In the genomic region with DNA sequence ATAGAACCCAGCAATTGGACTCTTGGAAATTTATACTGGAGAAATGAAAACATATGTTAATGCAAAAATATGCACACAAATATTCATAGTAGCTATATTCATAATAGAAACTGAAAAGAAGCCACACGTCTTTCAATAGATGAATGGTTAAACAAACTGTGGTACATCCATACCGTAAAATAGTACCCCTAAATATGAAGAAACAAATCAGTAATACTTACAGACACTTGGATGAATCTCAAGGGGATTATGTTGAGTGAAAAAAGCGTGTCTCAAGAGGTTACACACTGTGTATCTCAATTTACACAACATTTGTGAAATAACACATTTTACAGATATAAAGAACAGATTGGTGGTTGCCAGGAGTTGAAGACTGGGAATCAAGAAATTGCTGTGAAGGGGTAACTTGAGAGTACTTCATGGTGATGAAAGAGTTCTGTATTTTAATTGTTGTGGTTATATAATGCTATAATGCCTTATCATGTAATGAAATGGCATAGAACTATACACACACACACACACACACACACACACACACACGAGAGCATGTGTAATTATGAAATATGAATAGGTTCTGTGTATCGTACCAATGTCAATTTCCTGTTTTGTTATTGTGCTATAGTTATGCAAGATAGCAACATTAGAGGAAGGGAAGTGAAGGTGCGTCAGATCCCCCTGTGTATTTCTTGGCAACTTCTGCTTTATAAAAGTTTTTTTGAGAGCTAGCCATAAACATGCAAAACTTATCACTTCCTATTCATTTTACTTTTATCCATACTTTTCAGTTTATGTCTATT, we compare ENCODE assay signal across 22 cellular contexts.
DNase-seq lines count a peak whose midpoint lies in the region; ATAC-seq and TF ChIP-seq lines count a peak whose summit lies in the region.
"Had no signal": no experiment of that assay in that cellular context is flagged by ENCODE, and none has a peak within 500 bp of the region (broad histone marks: within the 10 kb centered on the region; RNA-seq: fewer than 3 reads in every experiment).

No MANE protein-coding gene starts in this region.

- H3K36me3 ChIP-seq in upper lobe of right lung (no peaks in the 10 kb centered on the region), hepatocyte (replicated peaks; ENCODE audit: insufficient read depth, low read depth) (no peaks in the 10 kb centered on the region)
- H3K36me3 ChIP-seq: esophagus muscularis mucosa, HAP-1, Peyer's patch, tibial nerve had no signal

- TF ChIP-seq CTCF in upper lobe of right lung (IDR thresholded peaks at IDR 0.05) = no peak
- no peak for TF ChIP-seq CTCF in GM20000 (IDR thresholded peaks at IDR 0.05; ENCODE audit: extremely low read depth, missing control alignments)
- TF ChIP-seq CTCF in hepatocyte (IDR thresholded peaks at IDR 0.05; ENCODE audit: poor library complexity) = no peak
- no peak for TF ChIP-seq CTCF in foreskin fibroblast (IDR thresholded peaks at IDR 0.05; ENCODE audit: low read depth, low read length)

- H3K9me3 ChIP-seq in upper lobe of right lung (peaks cover 5% of the 10 kb centered on the region), hepatocyte (ENCODE audit: low read depth) (no peaks in the 10 kb centered on the region)
- H3K9me3 ChIP-seq: esophagus muscularis mucosa, HAP-1, Peyer's patch had no signal

- H4K20me1 ChIP-seq in hepatocyte (ENCODE audit: insufficient read depth, poor library complexity, severe bottlenecking) = no peaks in the 10 kb centered on the region

- WGBS in hepatocyte (ENCODE audit: low lambda C conversion rate, missing lambda C conversion rate) = 92% methylated on average over 6 of the region's 6 CpGs

- H2AFZ ChIP-seq in hepatocyte = no peak overlapping the region

- ATAC-seq in upper lobe of right lung = peak; percentile 83

- H3K27me3 ChIP-seq in upper lobe of right lung (no peaks in the 10 kb centered on the region), hepatocyte (no peaks in the 10 kb centered on the region)
- H3K27me3 ChIP-seq: esophagus muscularis mucosa, Peyer's patch, tibial nerve had no signal

- DNase-seq in NCI-H2171 treated with DMSO at 0.1 percent for 48 hours (lab: John Stamatoyannopoulos, UW) (peak; percentile 29), NCI-H2171 (lab: John Stamatoyannopoulos, UW) (no peak), SKM-1 treated with dmso at 0.1 percent for 144 hours (lab: John Stamatoyannopoulos, UW; ENCODE audit: unreplicated experiment) (peak; percentile 43), germinal center (ENCODE audit: low spot score) (peak; percentile 25), upper lobe of right lung (no peak), GM20000 (ENCODE audit: low spot score) (no peak), hepatocyte (ENCODE audit: low spot score) (no peak), foreskin fibroblast (no peak)
- DNase-seq: 8988T; activated CD4-positive, CD25-positive, alpha-beta regulatory T cell; activated gamma-delta T cell; aorta; hippocampal formation; kidney glomerular epithelial cell; NCI-H1105 treated with DMSO at 0.1 percent for 48 hours; NCI-H524; stimulated activated CD4-positive, alpha-beta T cell treated with anti-CD3 and anti-CD28 coated beads, Interleukin-4, amount 100 ng/mL, for 4 hours had no signal

- no peaks in the 10 kb centered on the region for H3K9me2 ChIP-seq in hepatocyte (replicated peaks; ENCODE audit: insufficient read depth)

- no peaks in the 10 kb centered on the region for H3K79me2 ChIP-seq in hepatocyte

- H3K4me1 ChIP-seq in upper lobe of right lung = no peaks in the 10 kb centered on the region
- no peaks in the 10 kb centered on the region for H3K4me1 ChIP-seq in hepatocyte (ENCODE audit: insufficient read depth)
- H3K4me1 ChIP-seq: esophagus muscularis mucosa, HAP-1, Peyer's patch, tibial nerve had no signal

- intact Hi-C loops in upper lobe of right lung (cut with DNase I) = no loop called here

- H3K27ac ChIP-seq in upper lobe of right lung (no peak overlapping the region), hepatocyte (no peak overlapping the region)
- H3K27ac ChIP-seq: coronary artery, esophagus muscularis mucosa, Peyer's patch, tibial nerve had no signal

- H3K4me2 ChIP-seq in hepatocyte = no peak overlapping the region

- H3K4me3 ChIP-seq in upper lobe of right lung (no peak overlapping the region), hepatocyte (no peak overlapping the region), foreskin fibroblast (ENCODE audit: low read depth in 1 of 2, low read length in 2 of 2) (no peak overlapping the region)
- H3K4me3 ChIP-seq: coronary artery, esophagus muscularis mucosa, HAP-1, Peyer's patch, tibial nerve had no signal

Comparison
In these comparisons a context has a peak if more than half of its experiments do, and no peak if none do; other contexts are left out.
1. DNase-seq: peak in NCI-H2171 treated with DMSO at 0.1 percent for 48 hours (single experiment), SKM-1 treated with dmso at 0.1 percent for 144 hours (single experiment) and germinal center (single experiment); none in NCI-H2171 (single experiment), upper lobe of right lung (single experiment), GM20000 (single experiment), hepatocyte (single experiment) and foreskin fibroblast (0 of 2).